In the genomic region with DNA sequence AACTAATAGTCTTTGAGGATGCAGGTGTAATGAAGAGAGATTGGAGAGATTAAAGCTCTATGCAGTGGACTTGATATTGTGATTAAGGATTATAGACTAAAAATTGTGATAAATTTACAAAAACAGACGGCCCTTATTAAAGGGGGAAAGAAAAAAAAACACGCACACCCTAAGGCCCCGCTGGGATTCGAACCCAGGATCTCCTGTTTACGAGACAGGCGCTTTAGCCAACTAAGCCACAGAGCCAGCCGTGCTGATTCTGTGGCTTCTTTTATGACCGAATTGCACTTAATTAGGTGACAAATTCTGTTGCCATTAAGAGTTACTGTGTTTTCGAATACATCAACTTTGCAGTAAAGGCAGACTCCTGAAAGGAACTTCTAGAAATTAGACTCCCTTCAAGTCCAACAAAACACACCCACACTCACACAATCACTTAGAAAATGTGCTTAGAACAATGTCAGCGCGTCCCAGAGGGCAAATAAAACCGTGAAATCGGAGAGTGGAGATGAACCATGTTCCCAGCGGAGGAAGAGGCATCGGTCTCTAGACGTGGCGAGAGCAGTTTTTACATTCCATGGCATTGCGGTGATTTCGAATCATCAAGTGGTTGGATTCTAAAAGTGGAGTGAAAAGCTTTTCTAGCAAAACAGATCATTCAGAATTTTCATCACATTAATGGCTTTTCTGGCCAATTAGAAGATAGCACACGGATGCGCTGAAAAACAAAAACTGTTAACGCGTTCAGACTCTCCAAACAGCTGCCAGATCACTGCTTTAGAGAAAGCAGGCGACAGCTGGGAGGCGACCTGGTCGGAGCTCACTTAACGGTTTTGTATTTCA, we compare ENCODE assay signal across 8 cellular contexts.
DNase-seq lines count a peak whose midpoint lies in the region; ATAC-seq and TF ChIP-seq lines count a peak whose summit lies in the region.

No MANE protein-coding gene starts in this region.

- peaks cover 66% of the 10 kb centered on the region for H3K27me3 Mint-ChIP-seq in central memory CD8-positive, alpha-beta T cell

- H3K36me3 ChIP-seq in SU-DHL-6 (ENCODE audit: low read length) = no peaks in the 10 kb centered on the region
- H3K36me3 ChIP-seq in right lobe of liver = no peaks in the 10 kb centered on the region

- TF ChIP-seq POLR2A in right lobe of liver (IDR thresholded peaks at IDR 0.05) = no peak

- H3K9me3 Mint-ChIP-seq in central memory CD8-positive, alpha-beta T cell = no peaks in the 10 kb centered on the region

- ATAC-seq in central memory CD8-positive, alpha-beta T cell (replicated peaks; ENCODE audit: extremely low read depth, poor library complexity, severe bottlenecking) = no peak
- ATAC-seq in right lobe of liver (peak in 3 of 4 donors; percentile 19 to 78 (median 64)), GM21576 (IDR thresholded peaks at IDR 0.05; ENCODE audit: unreplicated experiment) (no peak)

- no peaks in the 10 kb centered on the region for H3K27me3 ChIP-seq in SU-DHL-6 (ENCODE audit: low read length)
- H3K27me3 ChIP-seq in right lobe of liver = peaks cover 0 to 17% of the 10 kb centered on the region in 2 donors

- 2% methylated on average over 25 of the region's 27 CpGs for WGBS in right lobe of liver (ENCODE audit: insufficient coverage, low coverage, low lambda C conversion rate, missing lambda C conversion rate)

- H4K20me1 ChIP-seq in SU-DHL-6 (ENCODE audit: low read depth, low read length) = no peaks in the 10 kb centered on the region

- peak overlapping the region; percentile 42 for H3K4me3 Mint-ChIP-seq in central memory CD8-positive, alpha-beta T cell

- H3K4me3 ChIP-seq in SU-DHL-6 (ENCODE audit: insufficient read depth, low read length, poor library complexity, severe bottlenecking) = peak overlapping the region; percentile 62
- H3K4me3 ChIP-seq in right lobe of liver = peak overlapping the region; percentile 25 to 40 (median 37)

- H3K79me2 ChIP-seq in SU-DHL-6 (ENCODE audit: insufficient read depth, low read length) = no peaks in the 10 kb centered on the region

- H3K4me1 Mint-ChIP-seq in central memory CD8-positive, alpha-beta T cell = peaks cover 6% of the 10 kb centered on the region

- H3K27ac Mint-ChIP-seq in central memory CD8-positive, alpha-beta T cell (ENCODE audit: low read depth) = no peak overlapping the region

- H3K9ac ChIP-seq in SU-DHL-6 (ENCODE audit: low read length) = peak overlapping the region; percentile 30

- no peak for TF ChIP-seq CTCF in SU-DHL-6 (IDR thresholded peaks at IDR 0.05; ENCODE audit: insufficient read depth, low read length, poor library complexity, severe bottlenecking)
- no peak for TF ChIP-seq CTCF in right lobe of liver (IDR thresholded peaks at IDR 0.05)

- H2AFZ ChIP-seq in SU-DHL-6 (ENCODE audit: low read depth, low read length, severe bottlenecking) = peak overlapping the region; percentile 52

- no peaks in the 10 kb centered on the region for H3F3A ChIP-seq in SU-DHL-6 (ENCODE audit: insufficient read depth)

- no peaks in the 10 kb centered on the region for H3K9me2 ChIP-seq in SU-DHL-6 (replicated peaks; ENCODE audit: insufficient read depth, low read length)

- H3K27ac ChIP-seq in SU-DHL-6 (ENCODE audit: low read depth, low read length) = no peak overlapping the region
- no peak overlapping the region for H3K27ac ChIP-seq in right lobe of liver

- H3K9me3 ChIP-seq in SU-DHL-6 (ENCODE audit: insufficient read depth, low read length) (no peaks in the 10 kb centered on the region), right lobe of liver (no peaks in the 10 kb centered on the region)

- peaks cover 0 to 15% (median 0%) of the 10 kb centered on the region in 4 donors for H3K4me1 ChIP-seq in right lobe of liver

- DNase-seq in NK-92 treated with Interleukin-12 subunit alpha and Interleukin-12 subunit beta, amount 100 ng/mL, for 24 hours (lab: John Stamatoyannopoulos, UW) = peak; percentile 10
- no peak for DNase-seq in NK-92 (lab: John Stamatoyannopoulos, UW; ENCODE audit: unreplicated experiment)
- peak; percentile 71 for DNase-seq in MV-4-11 (lab: John Stamatoyannopoulos, UW)
- DNase-seq in central memory CD8-positive, alpha-beta T cell (ENCODE audit: low spot score in 2 of 2) = no peak
- DNase-seq in right lobe of liver = peak in 1 of 3 donors; percentile 29
- peak; percentile 56 to 57 for DNase-seq in stimulated activated CD8-positive, alpha-beta memory T cell treated with anti-CD3 and anti-CD28 coated beads, Interleukin-2, amount 100 ng/mL, for 48 hours (ENCODE audit: low read depth in 2 of 2)

- H3K4me2 ChIP-seq in SU-DHL-6 (ENCODE audit: low read depth, low read length, poor library complexity, severe bottlenecking) = peak overlapping the region; percentile 55

- intact Hi-C loops in right lobe of liver (cut with DNase I) = no loop called here

- H3K36me3 Mint-ChIP-seq in central memory CD8-positive, alpha-beta T cell (ENCODE audit: insufficient read depth) = peaks cover 2% of the 10 kb centered on the region

Comparison
In these comparisons a context has a peak if more than half of its experiments do, and no peak if none do; other contexts are left out.
1. DNase-seq: peak in NK-92 treated with Interleukin-12 subunit alpha and Interleukin-12 subunit beta, amount 100 ng/mL, for 24 hours (single experiment), MV-4-11 (single experiment) and stimulated activated CD8-positive, alpha-beta memory T cell treated with anti-CD3 and anti-CD28 coated beads, Interleukin-2, amount 100 ng/mL, for 48 hours (2 of 2); none in NK-92 (single experiment) and central memory CD8-positive, alpha-beta T cell (0 of 2).
2. ATAC-seq: peak in right lobe of liver (3 of 4); none in central memory CD8-positive, alpha-beta T cell (single experiment) and GM21576 (single experiment).